20 cellular contexts compared by ENCODE assay signal in the genomic region with DNA sequence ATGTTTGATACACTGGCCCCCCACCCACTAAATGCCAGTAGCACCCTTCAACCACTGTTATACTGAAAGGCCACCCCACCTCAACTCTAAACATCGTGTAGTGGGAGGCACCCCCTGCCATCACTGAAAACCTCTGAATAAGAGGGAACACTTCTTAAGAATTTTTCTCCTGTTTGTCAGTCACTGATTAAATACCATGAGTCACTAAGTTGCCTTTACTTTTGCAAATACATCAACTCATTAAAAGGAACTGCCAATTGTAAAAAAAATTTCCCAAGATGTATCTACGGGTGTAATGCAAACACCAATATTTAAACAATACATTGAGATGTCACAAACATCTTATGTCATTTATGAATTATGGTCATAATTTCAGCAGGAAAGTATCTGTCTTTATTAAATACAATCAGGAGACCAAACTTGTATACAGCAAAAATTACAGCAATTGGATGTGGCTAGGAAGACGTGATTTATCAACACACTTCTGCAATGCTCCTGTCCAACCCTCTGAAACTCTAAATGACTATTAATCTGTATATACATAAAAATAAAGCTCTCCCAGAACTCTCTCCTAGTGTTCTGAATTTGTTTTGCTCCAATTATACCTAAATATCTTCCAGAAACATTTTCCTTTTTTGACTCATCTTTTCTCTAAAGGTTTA.
A peak's percentile ranks its signal among the peaks of the same experiment; 100 is the strongest.
DNase-seq lines count a peak whose midpoint lies in the region; ATAC-seq and TF ChIP-seq lines count a peak whose summit lies in the region.
"Had no signal": no experiment of that assay in that cellular context is flagged by ENCODE, and none has a peak within 500 bp of the region (broad histone marks: within the 10 kb centered on the region; RNA-seq: fewer than 3 reads in every experiment).

No MANE protein-coding gene starts in this region.

- H3K4me3 ChIP-seq in PC-3 (ENCODE audit: low read length) (peak overlapping the region; percentile 19; the same call in 1 of the 2 replicates), choroid plexus epithelial cell (ENCODE audit: low read depth, low read length) (no peak overlapping the region), colonic mucosa (no peak overlapping the region), GM23338 (no peak overlapping the region)
- H3K4me3 ChIP-seq: HAP-1, skin epidermis, thyroid gland had no signal

- no peaks in the 10 kb centered on the region for H3K4me1 Mint-ChIP-seq in neural crest cell
- no peaks in the 10 kb centered on the region for H3K4me1 Mint-ChIP-seq in GM23338
- H3K4me1 Mint-ChIP-seq: activated CD4-positive, alpha-beta memory T cell treated with anti-CD3 and anti-CD28 coated beads, Interleukin-2, amount 10 ng/mL, durations not matched to agents 7 days and 5 days; activated naive CD8-positive, alpha-beta T cell treated with anti-CD3 and anti-CD28 coated beads, Interleukin-2, amount 50 U/mL, for 24 hours; B cell had no signal

- CTCF ChIA-PET in PC-3 (lab: Charles Lee), result interaction anchor here (0.5 kb wide), 1 partner anchor 12 kb away, joined by 3 read pairs; no protein-coding TSS in a partner anchor

- no peak overlapping the region for H2AFZ ChIP-seq in PC-3 (ENCODE audit: low read length)
- no peak overlapping the region for H2AFZ ChIP-seq in GM23338

- H3K27me3 Mint-ChIP-seq in neural crest cell (ENCODE audit: low read depth) (no peaks in the 10 kb centered on the region), GM23338 (ENCODE audit: insufficient read depth, low read depth, poor library complexity) (peaks cover 3% of the 10 kb centered on the region)
- H3K27me3 Mint-ChIP-seq: activated naive CD8-positive, alpha-beta T cell treated with anti-CD3 and anti-CD28 coated beads, Interleukin-2, amount 50 U/mL, for 24 hours; B cell had no signal

- intact Hi-C loops in PC-3 (cut with micrococcal nuclease) (loop anchor here (1.0 kb wide), 3 partner anchors 16 to 21 kb away; no protein-coding TSS in a partner anchor), colonic mucosa (cut with DNase I) (no loop called here), cardiac septum (cut with DNase I) (no loop called here), left colon (cut with DNase I, micrococcal nuclease) (no loop called here)

- peak overlapping the region; percentile 22 for H3K27ac Mint-ChIP-seq in neural crest cell (ENCODE audit: unreplicated experiment)
- no peak overlapping the region for H3K27ac Mint-ChIP-seq in GM23338
- H3K27ac Mint-ChIP-seq: activated CD4-positive, alpha-beta memory T cell treated with anti-CD3 and anti-CD28 coated beads, Interleukin-2, amount 10 ng/mL, durations not matched to agents 7 days and 5 days; activated naive CD8-positive, alpha-beta T cell treated with anti-CD3 and anti-CD28 coated beads, Interleukin-2, amount 50 U/mL, for 24 hours; activated T-cell treated with anti-CD3 and anti-CD28 coated beads, Interleukin-2, amount 50 U/mL, for 72 hours; B cell had no signal

- peak; percentile 82 for DNase-seq in ELR (ENCODE audit: low read depth)
- DNase-seq in PC-3, result peak; percentile 92
- DNase-seq in choroid plexus epithelial cell (ENCODE audit: low read depth), result peak; percentile 56
- no peak for DNase-seq in neural crest cell (ENCODE audit: low read depth, low spot score)
- DNase-seq in colonic mucosa, result no peak
- DNase-seq in GM23338 (ENCODE audit: low spot score), result no peak
- DNase-seq in cardiac septum (ENCODE audit: low spot score), result no peak
- no peak for DNase-seq in left colon
- DNase-seq: activated CD4-positive, alpha-beta memory T cell treated with anti-CD3 and anti-CD28 coated beads, Interleukin-2, amount 10 ng/mL, durations not matched to agents 7 days and 5 days; activated naive CD8-positive, alpha-beta T cell treated with anti-CD3 and anti-CD28 coated beads, Interleukin-2, amount 50 U/mL, for 24 hours; activated T-cell treated with anti-CD3 and anti-CD28 coated beads, Interleukin-2, amount 50 U/mL, for 72 hours; cortex of kidney; DMS79; hippocampal formation; NCI-H1105 treated with DMSO at 0.1 percent for 48 hours; thyroid gland had no signal

- H3K9me3 ChIP-seq in PC-3 (ENCODE audit: low read length) (no peaks in the 10 kb centered on the region), colonic mucosa (no peaks in the 10 kb centered on the region)
- H3K9me3 ChIP-seq: HAP-1, thyroid gland had no signal

- H3K27me3 ChIP-seq in PC-3 (ENCODE audit: low read length) (no peaks in the 10 kb centered on the region), colonic mucosa (no peaks in the 10 kb centered on the region), GM23338 (ENCODE audit: insufficient read depth) (no peaks in the 10 kb centered on the region)
- H3K27me3 ChIP-seq: thyroid gland had no signal

- H4K20me1 ChIP-seq in PC-3 (ENCODE audit: low read length) (no peaks in the 10 kb centered on the region), GM23338 (replicated peaks; ENCODE audit: insufficient read depth) (no peaks in the 10 kb centered on the region)

- H3F3A ChIP-seq in PC-3 (ENCODE audit: low read length, unreplicated experiment) (peaks cover 4% of the 10 kb centered on the region), GM23338 (replicated peaks; ENCODE audit: low read depth) (no peaks in the 10 kb centered on the region)

- no TSS peak for BruUV-seq in PC-3 (replicated peaks; lab: Mats Ljungman, UMichigan)

- no peaks in the 10 kb centered on the region for H3K9me2 ChIP-seq in PC-3 (replicated peaks; ENCODE audit: low read length)
- no peaks in the 10 kb centered on the region for H3K9me2 ChIP-seq in GM23338 (ENCODE audit: insufficient read depth)

- H3K4me1 ChIP-seq in PC-3 (ENCODE audit: insufficient read depth, low read length) (peaks cover 29% of the 10 kb centered on the region), colonic mucosa (no peaks in the 10 kb centered on the region), GM23338 (ENCODE audit: insufficient read depth) (no peaks in the 10 kb centered on the region)
- H3K4me1 ChIP-seq: HAP-1, thyroid gland had no signal

- no peaks in the 10 kb centered on the region for H3K79me2 ChIP-seq in PC-3 (ENCODE audit: low read length)
- H3K79me2 ChIP-seq in GM23338 (replicated peaks; ENCODE audit: insufficient read depth), result no peaks in the 10 kb centered on the region

- ATAC-seq in PC-3 (peak; percentile 84), GM23338 (no peak), left colon (no peak)
- ATAC-seq: activated naive CD8-positive, alpha-beta T cell treated with anti-CD3 and anti-CD28 coated beads, Interleukin-2, amount 50 U/mL, for 24 hours; activated T-cell treated with anti-CD3 and anti-CD28 coated beads, Interleukin-2, amount 50 U/mL, for 72 hours; esophagus mucosa had no signal

- H3K4me2 ChIP-seq in PC-3 (ENCODE audit: low read length) (peak overlapping the region; percentile 49), GM23338 (no peak overlapping the region)

- H3K36me3 ChIP-seq in PC-3 (ENCODE audit: low read depth, low read length) (no peaks in the 10 kb centered on the region), colonic mucosa (no peaks in the 10 kb centered on the region), GM23338 (ENCODE audit: insufficient read depth) (no peaks in the 10 kb centered on the region)
- H3K36me3 ChIP-seq: HAP-1 had no signal

- H3K4me3 Mint-ChIP-seq in neural crest cell, result no peak overlapping the region
- H3K4me3 Mint-ChIP-seq in GM23338, result no peak overlapping the region
- H3K4me3 Mint-ChIP-seq: activated CD4-positive, alpha-beta memory T cell treated with anti-CD3 and anti-CD28 coated beads, Interleukin-2, amount 10 ng/mL, durations not matched to agents 7 days and 5 days; activated naive CD8-positive, alpha-beta T cell treated with anti-CD3 and anti-CD28 coated beads, Interleukin-2, amount 50 U/mL, for 24 hours; activated T-cell treated with anti-CD3 and anti-CD28 coated beads, Interleukin-2, amount 50 U/mL, for 72 hours; B cell had no signal

- H3K27ac ChIP-seq in PC-3 (ENCODE audit: low read length) (peak overlapping the region; percentile 90), colonic mucosa (no peak overlapping the region), GM23338 (ENCODE audit: low read depth) (no peak overlapping the region)
- H3K27ac ChIP-seq: skin epidermis, thyroid gland had no signal

- POLR2A ChIA-PET in PC-3 (lab: Charles Lee; ENCODE audit: unreplicated experiment), result no interaction called here

- H3K9ac ChIP-seq in PC-3 (ENCODE audit: low read length) (peak overlapping the region; percentile 53), colonic mucosa (ENCODE audit: low read depth in 2 of 2, low read length in 2 of 2) (no peak overlapping the region)

- H3K36me3 Mint-ChIP-seq in neural crest cell (ENCODE audit: low read depth) (peaks cover 3% of the 10 kb centered on the region), GM23338 (ENCODE audit: low read depth) (no peaks in the 10 kb centered on the region)

- H3K9me3 Mint-ChIP-seq in neural crest cell, result no peaks in the 10 kb centered on the region
- H3K9me3 Mint-ChIP-seq in GM23338, result no peaks in the 10 kb centered on the region
- H3K9me3 Mint-ChIP-seq: activated CD4-positive, alpha-beta memory T cell treated with anti-CD3 and anti-CD28 coated beads, Interleukin-2, amount 10 ng/mL, durations not matched to agents 7 days and 5 days; activated naive CD8-positive, alpha-beta T cell treated with anti-CD3 and anti-CD28 coated beads, Interleukin-2, amount 50 U/mL, for 24 hours; activated T-cell treated with anti-CD3 and anti-CD28 coated beads, Interleukin-2, amount 50 U/mL, for 72 hours had no signal

- TF ChIP-seq CTCF in PC-3 (conservative IDR thresholded peaks at IDR 0.05; ENCODE audit: low read depth, low read length) (no peak), choroid plexus epithelial cell (conservative IDR thresholded peaks at IDR 0.05; ENCODE audit: low read depth, low read length) (no peak), neural crest cell (conservative IDR thresholded peaks at IDR 0.05) (no peak), colonic mucosa (IDR thresholded peaks at IDR 0.05) (no peak), GM23338 (conservative IDR thresholded peaks at IDR 0.05; ENCODE audit: low read depth in 2 of 2) (no peak)

TF ChIP-seq in GM23338, 12 proteins besides CTCF, POLR2A, EP300 and RAD21 (continues in another document):
- TF ChIP-seq STAT1 (IDR thresholded peaks at IDR 0.05; ENCODE audit: unreplicated experiment) (no peak), EZH2 (IDR thresholded peaks at IDR 0.05; ENCODE audit: low read depth, unreplicated experiment) (no peak), POLR2AphosphoS5 (IDR thresholded peaks at IDR 0.05; ENCODE audit: low read depth) (no peak), ZNF114 (CRISPR knock-in tag; IDR thresholded peaks at IDR 0.05) (no peak), NANOG (IDR thresholded peaks at IDR 0.05; ENCODE audit: borderline replicate concordance) (no peak)
- TF ChIP-seq, protein P1, sequence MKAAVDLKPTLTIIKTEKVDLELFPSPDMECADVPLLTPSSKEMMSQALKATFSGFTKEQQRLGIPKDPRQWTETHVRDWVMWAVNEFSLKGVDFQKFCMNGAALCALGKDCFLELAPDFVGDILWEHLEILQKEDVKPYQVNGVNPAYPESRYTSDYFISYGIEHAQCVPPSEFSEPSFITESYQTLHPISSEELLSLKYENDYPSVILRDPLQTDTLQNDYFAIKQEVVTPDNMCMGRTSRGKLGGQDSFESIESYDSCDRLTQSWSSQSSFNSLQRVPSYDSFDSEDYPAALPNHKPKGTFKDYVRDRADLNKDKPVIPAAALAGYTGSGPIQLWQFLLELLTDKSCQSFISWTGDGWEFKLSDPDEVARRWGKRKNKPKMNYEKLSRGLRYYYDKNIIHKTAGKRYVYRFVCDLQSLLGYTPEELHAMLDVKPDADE (IDR thresholded peaks at IDR 0.05), result no peak

Comparison
In these comparisons a context has a peak if more than half of its experiments do, and no peak if none do; other contexts are left out.
1. DNase-seq: peak in ELR (single experiment), PC-3 (single experiment) and choroid plexus epithelial cell (single experiment); none in neural crest cell (single experiment), colonic mucosa (single experiment), GM23338 (single experiment), cardiac septum (single experiment) and left colon (0 of 2).